8 cellular contexts compared by ENCODE assay signal in the genomic region with DNA sequence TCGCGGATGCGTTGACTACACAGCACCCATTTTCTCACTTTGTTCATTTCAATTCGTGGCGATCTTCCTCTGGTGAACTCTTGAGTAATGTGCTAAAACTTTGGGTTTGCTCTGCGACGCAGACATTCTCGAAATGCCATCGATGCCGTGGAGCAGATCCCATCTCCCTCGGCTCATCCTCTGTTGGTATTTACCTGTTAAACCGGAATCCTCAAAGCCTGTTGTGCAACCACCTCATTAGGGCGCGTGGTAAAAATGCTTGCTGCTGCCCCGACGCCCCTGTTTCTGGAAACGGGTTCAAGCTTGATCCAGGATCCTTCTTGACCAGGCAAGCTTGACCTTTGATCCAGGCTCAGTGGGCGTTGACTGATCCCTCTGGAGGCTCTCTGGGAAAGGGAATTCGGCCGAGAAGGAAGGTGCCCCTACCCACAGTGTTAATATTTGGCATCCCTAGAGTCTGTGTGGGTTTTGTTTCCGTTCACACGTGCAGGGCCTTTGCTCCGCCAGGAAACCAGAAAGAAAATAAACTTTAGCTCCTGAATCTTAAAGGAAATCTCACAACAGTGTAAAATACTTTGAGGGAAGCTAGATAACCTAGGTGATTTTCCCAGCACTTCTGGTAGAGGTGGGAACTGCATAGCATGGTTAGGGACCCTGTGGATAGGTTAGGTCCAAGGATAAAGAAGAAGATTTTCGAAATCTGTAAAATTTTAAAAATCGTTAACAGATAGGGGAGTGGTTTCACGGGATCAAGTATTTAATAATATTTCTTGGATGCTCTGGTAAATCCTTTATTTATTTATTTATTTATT. TPM values are rescaled to one million over a fixed set of nuclear protein-coding genes. Genes with fewer than 3 reads are reported as not detected.
DNase-seq lines count a peak whose midpoint lies in the region; ATAC-seq, FAIRE-seq and TF ChIP-seq lines count a peak whose summit lies in the region.

No MANE protein-coding gene starts in this region.

- no peak overlapping the region for H2BK15ac ChIP-seq in H9 (ENCODE audit: low read depth, low read length)

- H3K27ac Mint-ChIP-seq in H9: peak overlapping the region; percentile 99 to 100 (median 100)

- peaks cover 5 to 22% (median 18%) of the 10 kb centered on the region in 3 experiments; a peak in 6 of 7 replicates for H3K36me3 Mint-ChIP-seq in H9 (ENCODE audit: insufficient read depth in 1 of 3, low read depth in 3 of 3)

- H2AK5ac ChIP-seq in H9 (ENCODE audit: insufficient read length, low read length): no peak overlapping the region

- in situ Hi-C loops in K562 (cut with MboI): no loop called here

- ATAC-seq in K562: peak; percentile 13
- ATAC-seq in HG03045 (IDR thresholded peaks at IDR 0.05; ENCODE audit: unreplicated experiment): no peak
- no peak for ATAC-seq in GM18520 (IDR thresholded peaks at IDR 0.05; ENCODE audit: unreplicated experiment)

- no peak overlapping the region for H2BK20ac ChIP-seq in H9 (ENCODE audit: low read depth, low read length, poor library complexity, severe bottlenecking)

- TF ChIP-seq CTCF in H9 (conservative IDR thresholded peaks at IDR 0.05) (peak; percentile 30; the same call in 1 of the 3 replicates), Peyer's patch (IDR thresholded peaks at IDR 0.05) (peak in 3 of 6 experiments; percentile 6 to 27 (median 8)), K562 (IDR thresholded peaks at IDR 0.05 in 2 of 3, conservative IDR thresholded peaks at IDR 0.05 in 1 of 3; ENCODE audit: insufficient read depth in 2 of 3, low read depth in 1 of 3, low read length in 3 of 3) (0 out of 6 replicates have a peak, but pooled peaks of 1 of the 3 experiments have one; percentile 14)

- intact Hi-C loops in K562 (cut with micrococcal nuclease): loop anchor here (5.0 kb wide), 1 partner anchor 44 kb away; no protein-coding TSS in a partner anchor

- no peaks in the 10 kb centered on the region; the same call in 1 of the 2 replicates for H3K27me3 Mint-ChIP-seq in H9 (ENCODE audit: low read depth)

- H3T11ph ChIP-seq in H9 (ENCODE audit: low read length): no peak overlapping the region

- POLR2A ChIA-PET in K562 (lab: Yijun Ruan, JAX): interaction anchor here (0.9 to 1.5 kb wide), 8 partner anchors 9 to 784 kb away, joined by 3 to 8 read pairs (median 3); no protein-coding TSS in a partner anchor

- peak; percentile 65 for DNase-seq in H9
- DNase-seq in Peyer's patch: peak; percentile 23 to 84 (median 74)
- DNase-seq in K562 (ENCODE audit: extremely low read depth in 1 of 4, low spot score in 3 of 4): peak in 3 of 4 experiments; percentile 21 to 46 (median 31)

- H3K14ac ChIP-seq in H9 (ENCODE audit: insufficient read depth, low read length): peak overlapping the region; percentile 98; the same call in 1 of the 2 replicates

- no peak overlapping the region for H2BK12ac ChIP-seq in H9 (ENCODE audit: insufficient read length, low read depth, low read length)

- no peak overlapping the region for H3K23ac ChIP-seq in H9 (ENCODE audit: insufficient read length, low read depth, low read length)

- FAIRE-seq in K562 (lab: Jason Lieb, UNC): no peak

- H2BK120ac ChIP-seq in H9 (ENCODE audit: low read depth, low read length, poor library complexity, severe bottlenecking): no peak overlapping the region

- no peak for TF ChIP-seq EP300 in K562 (IDR thresholded peaks at IDR 0.05; ENCODE audit: low read length)

- no peaks in the 10 kb centered on the region for H3K27me3 ChIP-seq in BLaER1
- H3K27me3 ChIP-seq in H9 (ENCODE audit: insufficient read depth, low read length): no peaks in the 10 kb centered on the region
- H3K27me3 ChIP-seq in Peyer's patch: no peaks in the 10 kb centered on the region
- no peaks in the 10 kb centered on the region for H3K27me3 ChIP-seq in K562 (ENCODE audit: control insufficient read depth in 2 of 2, insufficient read depth in 2 of 2, low read length in 2 of 2)
- H3K27me3 ChIP-seq in iPS-20b (ENCODE audit: insufficient read depth, low read length): no peaks in the 10 kb centered on the region

- no peak overlapping the region; the same call in 1 of the 2 replicates for H3K4ac ChIP-seq in H9 (ENCODE audit: low read depth, low read length)

- H3K4me1 ChIP-seq in BLaER1: peaks cover 62% of the 10 kb centered on the region
- no peaks in the 10 kb centered on the region; the same call in 1 of the 2 replicates for H3K4me1 ChIP-seq in H9 (ENCODE audit: insufficient read depth, low read length)
- H3K4me1 ChIP-seq in Peyer's patch: peaks cover 0 to 57% (median 18%) of the 10 kb centered on the region in 4 donors
- peaks cover 26 to 27% of the 10 kb centered on the region in 2 experiments for H3K4me1 ChIP-seq in K562 (replicated peaks in 1 of 2; ENCODE audit: control insufficient read depth in 2 of 2, insufficient read depth in 2 of 2, low read length in 2 of 2)
- H3K4me1 ChIP-seq in iPS-20b (ENCODE audit: insufficient read depth, low read length): peaks cover 16% of the 10 kb centered on the region

- H3K23me2 ChIP-seq in H9 (ENCODE audit: insufficient read length, low read depth, low read length, poor library complexity, severe bottlenecking): peaks cover 9% of the 10 kb centered on the region

- BruUV-seq in K562 (replicated peaks; lab: Mats Ljungman, UMichigan): TSS peak; percentile 57

- H3K79me1 ChIP-seq in H9 (ENCODE audit: insufficient read depth, low read depth, low read length, poor library complexity, severe bottlenecking): no peaks in the 10 kb centered on the region

- WGBS in H9 (ENCODE audit: extremely low coverage, insufficient read length, low lambda C conversion rate): no CpG with 5 or more reads among the region's 26 CpGs
- 0% methylated on average over 26 of the region's 26 CpGs for WGBS in K562 (ENCODE audit: insufficient coverage, low coverage, missing lambda C conversion rate)

- CTCF ChIA-PET in K562 (lab: Yijun Ruan, JAX; ENCODE audit: low intra/inter-chr PET ratio): no interaction called here

- TF ChIP-seq POLR2A in Peyer's patch (IDR thresholded peaks at IDR 0.05): no peak
- no peak for TF ChIP-seq POLR2A in K562 (conservative IDR thresholded peaks at IDR 0.05)

- H3K4me1 Mint-ChIP-seq in H9: peaks cover 29 to 48% of the 10 kb centered on the region in 2 experiments

- H3K4me3 ChIP-seq in BLaER1 (peak overlapping the region; percentile 99), Peyer's patch (peak overlapping the region; percentile 85 to 99 (median 90)), K562 (peak overlapping the region; percentile 96), iPS-20b (ENCODE audit: low read length) (peak overlapping the region; percentile 99), skin epidermis (peak overlapping the region; percentile 78 to 99 (median 91))

- H4K20me1 ChIP-seq in BLaER1 (peaks cover 55% of the 10 kb centered on the region), H9 (ENCODE audit: control insufficient read depth, insufficient read depth, insufficient read length) (no peaks in the 10 kb centered on the region), K562 (replicated peaks; ENCODE audit: control insufficient read depth, insufficient read depth, low read length) (peaks cover 20% of the 10 kb centered on the region)

- H4K91ac ChIP-seq in H9 (ENCODE audit: insufficient read length, low read depth, low read length): peak overlapping the region; percentile 95

- H3K56ac ChIP-seq in H9 (ENCODE audit: insufficient read length, low read depth, low read length): no peak overlapping the region

- no peak for TF ChIP-seq RAD21 in K562 (CRISPR knock-in tag; conservative IDR thresholded peaks at IDR 0.05 in 1 of 2, IDR thresholded peaks at IDR 0.05 in 1 of 2)

- peaks cover 19% of the 10 kb centered on the region for H3K36me3 ChIP-seq in BLaER1
- no peaks in the 10 kb centered on the region for H3K36me3 ChIP-seq in Peyer's patch
- peaks cover 16% of the 10 kb centered on the region for H3K36me3 ChIP-seq in K562 (ENCODE audit: control insufficient read depth, insufficient read depth, low read length)
- peaks cover 29% of the 10 kb centered on the region for H3K36me3 ChIP-seq in iPS-20b (ENCODE audit: insufficient read depth, low read depth, low read length)

- H3K4me3 Mint-ChIP-seq in H9: peak overlapping the region; percentile 93 to 96

- peak overlapping the region; percentile 18 for H4K5ac ChIP-seq in H9 (ENCODE audit: insufficient read length, low read depth, low read length)

- H2AFZ ChIP-seq in H9 (ENCODE audit: low read length) (no peak overlapping the region), K562 (ENCODE audit: low read depth, low read length) (peak overlapping the region; percentile 84; the same call in 1 of the 2 replicates)

- H3K9me3 Mint-ChIP-seq in H9: peaks cover 0 to 4% of the 10 kb centered on the region in 2 experiments; a peak in 1 of 5 replicates

- H4K8ac ChIP-seq in H9 (replicated peaks; ENCODE audit: insufficient read length, low read depth, low read length): no peak overlapping the region

- H3K18ac ChIP-seq in H9 (ENCODE audit: insufficient read length, low read depth, low read length): peak overlapping the region; percentile 23

- H3K9me1 ChIP-seq in K562 (ENCODE audit: control insufficient read depth, insufficient read depth, low read length): no peaks in the 10 kb centered on the region

- H3K9ac ChIP-seq in BLaER1 (peak overlapping the region; percentile 100), H9 (ENCODE audit: extremely low read depth, insufficient read length, low read length) (peak overlapping the region; percentile 98), K562 (ENCODE audit: insufficient read depth in 1 of 2, low read depth in 2 of 2, low read length in 2 of 2) (peak overlapping the region; percentile 99 to 100), iPS-20b (ENCODE audit: low read depth, low read length) (peak overlapping the region; percentile 98)

- H3K27ac ChIP-seq in BLaER1 (peak overlapping the region; percentile 100), H9 (ENCODE audit: insufficient read length, low read depth, low read length) (peak overlapping the region; percentile 76), Peyer's patch (peak overlapping the region; percentile 96 to 99 (median 99)), K562 (ENCODE audit: extremely low read depth, low read depth, low read length) (peak overlapping the region; percentile 91), iPS-20b (ENCODE audit: low read length) (peak overlapping the region; percentile 98), skin epidermis (peak overlapping the region; percentile 93 to 100 (median 99))

- H3K9me3 ChIP-seq in BLaER1: no peaks in the 10 kb centered on the region
- no peaks in the 10 kb centered on the region for H3K9me3 ChIP-seq in H9 (ENCODE audit: control insufficient read depth, low read depth, low read length)
- no peaks in the 10 kb centered on the region for H3K9me3 ChIP-seq in Peyer's patch
- no peaks in the 10 kb centered on the region for H3K9me3 ChIP-seq in K562 (replicated peaks; ENCODE audit: control insufficient read depth, insufficient read depth, low read depth, low read length)
- H3K9me3 ChIP-seq in iPS-20b (ENCODE audit: insufficient read depth, low read depth, low read length): no peaks in the 10 kb centered on the region

- H3K79me2 ChIP-seq in H9 (ENCODE audit: insufficient read depth, low read length) (peaks cover 29% of the 10 kb centered on the region), K562 (ENCODE audit: control insufficient read depth, insufficient read depth, low read length) (peaks cover 69% of the 10 kb centered on the region)

- no peak overlapping the region for H2BK5ac ChIP-seq in H9 (ENCODE audit: insufficient read length, low read length)

- peak overlapping the region; percentile 93 for H3K4me2 ChIP-seq in BLaER1
- peak overlapping the region; percentile 89 for H3K4me2 ChIP-seq in H9 (ENCODE audit: insufficient read depth, insufficient read length, low read length)
- H3K4me2 ChIP-seq in K562 (ENCODE audit: insufficient read depth, low read length): peak overlapping the region; percentile 86

RNA-seq across cellular contexts. Expression of a gene that starts 1.0 kb away (rescaled TPM):
- 196 and 199 TPM in 2 replicates for total RNA-seq in H9 (2021)
- total RNA-seq in Peyer's patch: 100 to 1,000 TPM in 3 of 4 donors, 10 to 100 TPM in 1; 88.2 to 152 (median 127) TPM
- total RNA-seq in K562 (2011; cell fraction: chromatin; rRNA removed; ENCODE audit: low replicate concordance): 64.2 and 98.3 TPM in 2 replicates
- 52.0 and 54.5 TPM in 2 replicates for total RNA-seq in K562 (2011; cell fraction: nucleolus; rRNA removed)
- 63.2 and 73.9 TPM in 2 replicates for total RNA-seq in K562 (2011; cell fraction: nucleoplasm; rRNA removed)
- total RNA-seq in K562 (2014; rRNA removed): 95.1 and 111 TPM in 2 replicates
- total RNA-seq in K562 (2014; rRNA removed; fragmentation: Illumina TruSeq; extraction: Trizol): 86.6 and 88.2 TPM in 2 replicates
- total RNA-seq in K562 (2015; rRNA removed; fragmentation: Illumina TruSeq; extraction: Trizol): 90.7 and 93.9 TPM in 2 replicates
- 78.5 and 95.2 TPM in 2 replicates for total RNA-seq in K562 (2021)
- 118 and 129 TPM in 2 replicates for polyA plus RNA-seq in K562 (2011; rRNA removed)
- 116 and 133 TPM in 2 replicates for polyA plus RNA-seq in K562 (2011; cell fraction: cytosol; rRNA removed)
- 41.7 and 49.3 TPM in 2 replicates for polyA plus RNA-seq in K562 (2011; cell fraction: nucleus; rRNA removed)
- polyA plus RNA-seq in K562 (2012): 90.9 and 131 TPM in 2 replicates
- 95.7 and 105 TPM in 2 replicates for polyA plus RNA-seq in K562 (2014; fragmentation: Illumina TruSeq; extraction: Trizol)
- 10 to 100 TPM; 19.5 to 25.7 TPM for polyA plus RNA-seq in K562 (2014; fragmentation: Nextera tagmentation; extraction: Ambion mirVana)
- 150 and 179 TPM in 2 replicates for polyA plus RNA-seq in K562 (2014; rRNA removed)
- 160 and 181 TPM in 2 replicates for polyA minus RNA-seq in K562 (2011; rRNA and poly(A)+ RNA removed)
- 57.2 and 71.0 TPM in 2 replicates for polyA minus RNA-seq in K562 (2011; cell fraction: cytosol; rRNA and poly(A)+ RNA removed)
- 53.3 and 75.0 TPM in 2 replicates for polyA minus RNA-seq in K562 (2011; cell fraction: nucleus; rRNA and poly(A)+ RNA removed)
